ENCODE assay signal across 6 cellular contexts in the genomic region with DNA sequence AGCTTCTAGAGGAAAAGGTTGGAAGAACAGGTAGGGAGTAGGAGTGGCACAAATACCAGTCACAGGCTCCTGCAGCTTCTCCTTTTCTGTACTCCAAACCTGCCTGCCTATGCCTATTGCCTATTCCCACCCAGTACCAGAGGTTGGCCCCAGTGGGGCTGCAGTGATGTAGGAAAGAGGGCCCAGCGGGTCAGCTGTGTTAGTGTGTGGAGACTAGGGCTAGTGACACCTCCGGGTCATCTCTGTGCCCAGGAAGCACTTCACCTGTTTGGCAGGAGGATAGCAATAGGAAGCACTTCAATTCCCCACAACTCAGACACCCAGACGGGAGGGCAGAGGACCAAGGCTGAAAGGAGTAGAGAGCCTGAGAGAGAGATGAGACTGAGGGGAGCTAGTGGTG. TPM values are rescaled to one million over a fixed set of nuclear protein-coding genes. Genes with fewer than 3 reads are reported as not detected.
DNase-seq lines count a peak whose midpoint lies in the region; FAIRE-seq and TF ChIP-seq lines count a peak whose summit lies in the region.
"Not testable (repeated sequence)": the region's sequence is repeated elsewhere in the genome, so short reads cannot be mapped to it uniquely, and the experiment has no call there.

No MANE protein-coding gene starts in this region.

- not testable (repeated sequence) for H3K9me3 ChIP-seq in OCI-LY7 (ENCODE audit: low read length)

- not testable (repeated sequence) for H3K23ac ChIP-seq in mesendoderm (ENCODE audit: low read length)

- not testable (repeated sequence) for H3K27me3 ChIP-seq in mesendoderm (ENCODE audit: insufficient read depth, low read length, poor library complexity)

- H3K27ac ChIP-seq in OCI-LY7 (ENCODE audit: low read depth, low read length, poor library complexity, severe bottlenecking); mesendoderm (ENCODE audit: low read depth, low read length): not testable (repeated sequence)

- not testable (repeated sequence) for H3K18ac ChIP-seq in mesendoderm (ENCODE audit: low read length)

- peak overlapping the region; percentile 93 for H3K27ac Mint-ChIP-seq in activated T-helper 2 cell treated with anti-CD3 and anti-CD28 coated beads, Interferon-gamma antibody, Interleukin-2, Interleukin-4, amounts not matched to agents 10 μg/mL and 5 μg/mL and 100 μg/mL, durations not matched to agents 14 hours and 24 hours and 36 hours
- H3K27ac Mint-ChIP-seq in dendritic cell treated with granulocyte-macrophage colony-stimulating factor and Interleukin-4, amounts not matched to agents 40 ng/mL and 50 ng/mL, for 4 days, result peak overlapping the region; percentile 17

- peak overlapping the region; percentile 7 for H3K56ac ChIP-seq in mesendoderm (ENCODE audit: low read length)

- peak overlapping the region; percentile 9; the same call in 1 of the 2 replicates for H3K4me2 ChIP-seq in OCI-LY7 (ENCODE audit: low read length)
- not testable (repeated sequence) for H3K4me2 ChIP-seq in mesendoderm (ENCODE audit: low read length)

- FAIRE-seq in urothelium cell line (lab: Jason Lieb, UNC), result peak; percentile 17

- not testable (repeated sequence) for DNase-seq in OCI-LY7 (ENCODE audit: low spot score); activated T-helper 2 cell treated with anti-CD3 and anti-CD28 coated beads, Interferon-gamma antibody, Interleukin-2, Interleukin-4, amounts not matched to agents 10 μg/mL and 5 μg/mL and 100 μg/mL, durations not matched to agents 14 hours and 24 hours and 36 hours (ENCODE audit: low spot score); mesendoderm; urothelium cell line (ENCODE audit: low spot score)

- not testable (repeated sequence) for H4K5ac ChIP-seq in mesendoderm (ENCODE audit: low read length)

- peaks cover 62% of the 10 kb centered on the region for H3K36me3 ChIP-seq in OCI-LY7 (ENCODE audit: insufficient read depth, low read length)
- peaks cover 15% of the 10 kb centered on the region for H3K36me3 ChIP-seq in mesendoderm (ENCODE audit: control insufficient read depth, insufficient read depth, low read length)

- H2AFZ ChIP-seq in OCI-LY7 (ENCODE audit: low read length), result not testable (repeated sequence)

- intact Hi-C loops in OCI-LY7 (cut with micrococcal nuclease; ENCODE audit: unreplicated experiment); dendritic cell treated with granulocyte-macrophage colony-stimulating factor and Interleukin-4, amounts not matched to agents 40 ng/mL and 50 ng/mL, for 4 days (cut with micrococcal nuclease): not testable (repeated sequence)
- intact Hi-C loops in activated T-helper 2 cell treated with anti-CD3 and anti-CD28 coated beads, Interferon-gamma antibody, Interleukin-2, Interleukin-4, amounts not matched to agents 10 μg/mL and 5 μg/mL and 100 μg/mL, durations not matched to agents 14 hours and 24 hours and 36 hours (cut with micrococcal nuclease), result loop anchor here (1.0 kb wide), 1 partner anchor 22 kb away; no protein-coding TSS in a partner anchor

- peak overlapping the region; percentile 3 for H3K4me3 ChIP-seq in GM12875 (ENCODE audit: low read depth, low read length)
- H3K4me3 ChIP-seq in OCI-LY7 (ENCODE audit: low read depth, low read length, poor library complexity, severe bottlenecking); mesendoderm (ENCODE audit: low read length): not testable (repeated sequence)

- not testable (repeated sequence) for H3K4ac ChIP-seq in mesendoderm (ENCODE audit: low read depth, low read length)

- H4K20me1 ChIP-seq in OCI-LY7 (ENCODE audit: insufficient read depth, low read length), result not testable (repeated sequence)

- not testable (repeated sequence) for H3K9me2 ChIP-seq in OCI-LY7 (ENCODE audit: insufficient read depth, low read length)

- H2BK15ac ChIP-seq in mesendoderm (replicated peaks; ENCODE audit: low read depth), result not testable (repeated sequence)

- not testable (repeated sequence) for H3K9ac ChIP-seq in mesendoderm (ENCODE audit: low read length)

- H3K4me1 ChIP-seq in OCI-LY7 (ENCODE audit: insufficient read depth, low read length, poor library complexity, severe bottlenecking), result peaks cover 20% of the 10 kb centered on the region
- not testable (repeated sequence) for H3K4me1 ChIP-seq in mesendoderm (ENCODE audit: control insufficient read depth, low read depth, low read length)

- H2BK120ac ChIP-seq in mesendoderm (ENCODE audit: low read depth, low read length), result not testable (repeated sequence)

- not testable (repeated sequence) for H4K8ac ChIP-seq in mesendoderm (ENCODE audit: low read depth, low read length)

- peaks cover 61% of the 10 kb centered on the region for H3K4me1 Mint-ChIP-seq in activated T-helper 2 cell treated with anti-CD3 and anti-CD28 coated beads, Interferon-gamma antibody, Interleukin-2, Interleukin-4, amounts not matched to agents 10 μg/mL and 5 μg/mL and 100 μg/mL, durations not matched to agents 14 hours and 24 hours and 36 hours (ENCODE audit: low read depth)
- peaks cover 26% of the 10 kb centered on the region for H3K4me1 Mint-ChIP-seq in dendritic cell treated with granulocyte-macrophage colony-stimulating factor and Interleukin-4, amounts not matched to agents 40 ng/mL and 50 ng/mL, for 4 days (ENCODE audit: low read depth)

- H3K9me3 Mint-ChIP-seq in activated T-helper 2 cell treated with anti-CD3 and anti-CD28 coated beads, Interferon-gamma antibody, Interleukin-2, Interleukin-4, amounts not matched to agents 10 μg/mL and 5 μg/mL and 100 μg/mL, durations not matched to agents 14 hours and 24 hours and 36 hours; dendritic cell treated with granulocyte-macrophage colony-stimulating factor and Interleukin-4, amounts not matched to agents 40 ng/mL and 50 ng/mL, for 4 days: not testable (repeated sequence)

- not testable (repeated sequence) for TF ChIP-seq CTCF in GM12875 (IDR thresholded peaks at IDR 0.05; ENCODE audit: borderline replicate concordance, insufficient read depth, low read depth, low read length); OCI-LY7 (conservative IDR thresholded peaks at IDR 0.05; ENCODE audit: low read length)

- POLR2A ChIA-PET in OCI-LY7 (lab: Charles Lee), result interaction anchor here (0.6 to 1.4 kb wide), 3 partner anchors 9 to 22 kb away, joined by 3 read pairs; no protein-coding TSS in a partner anchor

- H2BK5ac ChIP-seq in mesendoderm (ENCODE audit: low read length), result not testable (repeated sequence)

- not testable (repeated sequence) for H2AK5ac ChIP-seq in mesendoderm (ENCODE audit: low read length)

- not testable (repeated sequence) for H3K27me3 Mint-ChIP-seq in activated T-helper 2 cell treated with anti-CD3 and anti-CD28 coated beads, Interferon-gamma antibody, Interleukin-2, Interleukin-4, amounts not matched to agents 10 μg/mL and 5 μg/mL and 100 μg/mL, durations not matched to agents 14 hours and 24 hours and 36 hours (ENCODE audit: low read depth)
- peaks cover 15% of the 10 kb centered on the region for H3K27me3 Mint-ChIP-seq in dendritic cell treated with granulocyte-macrophage colony-stimulating factor and Interleukin-4, amounts not matched to agents 40 ng/mL and 50 ng/mL, for 4 days

- H3K79me1 ChIP-seq in mesendoderm (ENCODE audit: low read length), result not testable (repeated sequence)

- H3K79me2 ChIP-seq in OCI-LY7 (ENCODE audit: insufficient read depth, low read depth, low read length); mesendoderm (ENCODE audit: control insufficient read depth, insufficient read depth, low read length): not testable (repeated sequence)

- peaks cover 69% of the 10 kb centered on the region for H3K36me3 Mint-ChIP-seq in activated T-helper 2 cell treated with anti-CD3 and anti-CD28 coated beads, Interferon-gamma antibody, Interleukin-2, Interleukin-4, amounts not matched to agents 10 μg/mL and 5 μg/mL and 100 μg/mL, durations not matched to agents 14 hours and 24 hours and 36 hours (ENCODE audit: low read depth)
- peaks cover 78% of the 10 kb centered on the region for H3K36me3 Mint-ChIP-seq in dendritic cell treated with granulocyte-macrophage colony-stimulating factor and Interleukin-4, amounts not matched to agents 40 ng/mL and 50 ng/mL, for 4 days (ENCODE audit: low read depth)

- not testable (repeated sequence) for BruUV-seq in OCI-LY7 (replicated peaks; lab: Mats Ljungman, UMichigan)

- CTCF ChIA-PET in OCI-LY7 (lab: Charles Lee; ENCODE audit: unreplicated experiment), result interaction anchor here (0.6 kb wide), 1 partner anchor 68 kb away, joined by 3 read pairs; no protein-coding TSS in a partner anchor

- peak overlapping the region; percentile 91 for H3K4me3 Mint-ChIP-seq in activated T-helper 2 cell treated with anti-CD3 and anti-CD28 coated beads, Interferon-gamma antibody, Interleukin-2, Interleukin-4, amounts not matched to agents 10 μg/mL and 5 μg/mL and 100 μg/mL, durations not matched to agents 14 hours and 24 hours and 36 hours (ENCODE audit: low read depth)
- peak overlapping the region; percentile 74 for H3K4me3 Mint-ChIP-seq in dendritic cell treated with granulocyte-macrophage colony-stimulating factor and Interleukin-4, amounts not matched to agents 40 ng/mL and 50 ng/mL, for 4 days

- WGBS in mesendoderm (ENCODE audit: extremely low coverage, insufficient coverage, low lambda C conversion rate), result no CpG with 5 or more reads among the region's 3 CpGs

RNA-seq across cellular contexts. Expression of gene ALDOC, which starts 0.7 kb away (rescaled TPM):
- total RNA-seq in OCI-LY7 (2014; rRNA removed; shearing (Covaris generic)), result 62.4 and 70.7 TPM in 2 replicates
- total RNA-seq in OCI-LY7 (2022), result 25.7 and 46.2 TPM in 2 replicates
- 95.0 and 95.7 TPM in 2 replicates for total RNA-seq in activated T-helper 2 cell treated with anti-CD3 and anti-CD28 coated beads, Interferon-gamma antibody, Interleukin-2, Interleukin-4, amounts not matched to agents 10 μg/mL and 5 μg/mL and 100 μg/mL, durations not matched to agents 14 hours and 24 hours and 36 hours
- 26.6 TPM for polyA plus RNA-seq in mesendoderm (2013, experiment 1 of 2)
- polyA plus RNA-seq in mesendoderm (2013, experiment 2 of 2), result 27.3 TPM

RNA-seq across cellular contexts. Expression of gene PIGS, which starts 4.7 kb away (rescaled TPM):
- 13.9 and 23.7 TPM in 2 replicates for total RNA-seq in OCI-LY7 (2014; rRNA removed; shearing (Covaris generic))
- 34.0 and 34.5 TPM in 2 replicates for total RNA-seq in OCI-LY7 (2022)
- 65.1 and 70.9 TPM in 2 replicates for total RNA-seq in activated T-helper 2 cell treated with anti-CD3 and anti-CD28 coated beads, Interferon-gamma antibody, Interleukin-2, Interleukin-4, amounts not matched to agents 10 μg/mL and 5 μg/mL and 100 μg/mL, durations not matched to agents 14 hours and 24 hours and 36 hours
- polyA plus RNA-seq in mesendoderm (2013, experiment 1 of 2), result 28.0 TPM
- polyA plus RNA-seq in mesendoderm (2013, experiment 2 of 2), result 28.6 TPM

RNA-seq across cellular contexts. Expression of gene SPAG5, which starts 22.8 kb away (rescaled TPM):
- 161 and 163 TPM in 2 replicates for total RNA-seq in OCI-LY7 (2014; rRNA removed; shearing (Covaris generic))
- total RNA-seq in OCI-LY7 (2022), result 152 and 156 TPM in 2 replicates
- 92.5 and 98.8 TPM in 2 replicates for total RNA-seq in activated T-helper 2 cell treated with anti-CD3 and anti-CD28 coated beads, Interferon-gamma antibody, Interleukin-2, Interleukin-4, amounts not matched to agents 10 μg/mL and 5 μg/mL and 100 μg/mL, durations not matched to agents 14 hours and 24 hours and 36 hours
- 103 TPM for polyA plus RNA-seq in mesendoderm (2013, experiment 1 of 2)
- 98.5 TPM for polyA plus RNA-seq in mesendoderm (2013, experiment 2 of 2)

RNA-seq across cellular contexts. Expression of gene UNC119, which starts 23.6 kb away (rescaled TPM):
- 10.5 and 14.2 TPM in 2 replicates for total RNA-seq in OCI-LY7 (2014; rRNA removed; shearing (Covaris generic))
- total RNA-seq in OCI-LY7 (2022), result 8.4 and 14.9 TPM in 2 replicates
- total RNA-seq in activated T-helper 2 cell treated with anti-CD3 and anti-CD28 coated beads, Interferon-gamma antibody, Interleukin-2, Interleukin-4, amounts not matched to agents 10 μg/mL and 5 μg/mL and 100 μg/mL, durations not matched to agents 14 hours and 24 hours and 36 hours, result 55.3 and 63.9 TPM in 2 replicates
- 33.1 TPM for polyA plus RNA-seq in mesendoderm (2013, experiment 1 of 2)
- 32.1 TPM for polyA plus RNA-seq in mesendoderm (2013, experiment 2 of 2)

RNA-seq across cellular contexts. Expression of gene RSKR, which starts 38.0 kb away (rescaled TPM):
- 24.7 and 30.4 TPM in 2 replicates for total RNA-seq in OCI-LY7 (2014; rRNA removed; shearing (Covaris generic))
- total RNA-seq in OCI-LY7 (2022), result 59.6 and 66.2 TPM in 2 replicates
- total RNA-seq in activated T-helper 2 cell treated with anti-CD3 and anti-CD28 coated beads, Interferon-gamma antibody, Interleukin-2, Interleukin-4, amounts not matched to agents 10 μg/mL and 5 μg/mL and 100 μg/mL, durations not matched to agents 14 hours and 24 hours and 36 hours, result 35.2 and 37.9 TPM in 2 replicates
- polyA plus RNA-seq in mesendoderm (2013, experiment 1 of 2), result 8.8 TPM
- 8.4 TPM for polyA plus RNA-seq in mesendoderm (2013, experiment 2 of 2)
